21 cellular contexts compared by ENCODE assay signal in the genomic region with DNA sequence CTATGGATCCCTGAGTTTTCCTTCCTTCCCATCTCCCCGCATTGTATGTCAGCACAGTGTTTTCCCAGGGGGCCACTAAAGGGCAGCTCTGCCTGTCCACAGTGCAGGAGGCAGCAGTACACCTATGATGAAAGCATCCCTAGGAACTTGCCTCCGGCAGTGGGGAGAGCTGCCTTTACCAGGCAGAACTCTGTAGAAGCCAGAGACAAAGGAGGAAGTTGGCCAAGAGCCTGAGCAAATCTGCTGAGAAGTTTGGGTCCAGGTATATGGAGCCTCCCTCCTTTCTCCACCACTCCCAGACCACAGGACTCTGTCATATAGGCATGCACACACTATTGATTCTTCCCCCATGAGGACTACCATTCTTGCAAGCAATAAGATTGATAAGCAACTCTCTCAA.
"Had no signal": no experiment of that assay in that cellular context is flagged by ENCODE, and none has a peak within 500 bp of the region (broad histone marks: within the 10 kb centered on the region; RNA-seq: fewer than 3 reads in every experiment).

No MANE protein-coding gene starts in this region.

- H3K4me2 ChIP-seq: hepatocyte had no signal

- H3K36me3 ChIP-seq: ovary, right lobe of liver, transverse colon, uterus had no signal

- H3K9me3 ChIP-seq: body of pancreas, ovary, right lobe of liver, testis, transverse colon, uterus had no signal

- H3K27me3 ChIP-seq: body of pancreas, hepatocyte, ovary, right lobe of liver, testis, transverse colon, uterus had no signal

- H3K79me2 ChIP-seq: hepatocyte had no signal

- H2AFZ ChIP-seq: hepatocyte had no signal

- DNase-seq: activated B cell treated with CpG ODN at 0.5 μM for 24 hours; activated CD4-positive, alpha-beta T cell treated with anti-CD3 and anti-CD28 coated beads, Interleukin-2, amount 50 U/mL, for 1 hour; activated CD8-positive, alpha-beta T cell treated with anti-CD3 and anti-CD28 coated beads for 36 hours; activated gamma-delta T cell treated with Interleukin-2 at 50 U/mL for 16 hours; activated T-cell treated with anti-CD3 and anti-CD28 coated beads, Interleukin-2, amount 50 U/mL, for 4 hours; aorta; body of pancreas; endodermal cell; glutamatergic neuron; left cardiac atrium; mammary epithelial cell; nephron progenitor cell; ovary; right lobe of liver; stimulated activated CD4-positive, alpha-beta T cell treated with anti-CD3 and anti-CD28 coated beads, Interleukin-2, amount 100 ng/mL, for 48 hours; stimulated activated naive CD4-positive, alpha-beta T cell treated with Interleukin-2 at 50 U/mL for 16 hours; T-helper 1 cell; testis; transverse colon; uterus had no signal

- H3K4me1 ChIP-seq: right lobe of liver, testis, transverse colon, uterus had no signal

- H3K27ac ChIP-seq: body of pancreas, hepatocyte, ovary, right lobe of liver, testis, transverse colon, uterus had no signal

- H3K4me3 ChIP-seq: body of pancreas, hepatocyte, ovary, right lobe of liver, testis, transverse colon, uterus had no signal
